11 cellular contexts compared by ENCODE assay signal in genomic region chr1:17768651-17769241, GRCh38. TPM values are rescaled to one million over a fixed set of nuclear protein-coding genes. Genes with fewer than 3 reads are reported as not detected.
DNase-seq lines count a peak whose midpoint lies in the region; ATAC-seq and TF ChIP-seq lines count a peak whose summit lies in the region.
"Had no signal": no experiment of that assay in that cellular context is flagged by ENCODE, and none has a peak within 500 bp of the region (broad histone marks: within the 10 kb centered on the region; RNA-seq: fewer than 3 reads in every experiment).

No MANE protein-coding gene starts in this region.

- no peak for TF ChIP-seq CTCF in HEK293 (tag by site-specific recombination; IDR thresholded peaks at IDR 0.05)
- no peak for TF ChIP-seq CTCF in brain (conservative IDR thresholded peaks at IDR 0.05)
- no peak for TF ChIP-seq CTCF in transverse colon (IDR thresholded peaks at IDR 0.05)
- TF ChIP-seq CTCF in Peyer's patch (IDR thresholded peaks at IDR 0.05): no peak

- peak overlapping the region in 4 of 5 experiments; percentile 9 to 91 (median 24) for H3K27ac Mint-ChIP-seq in brain
- H3K27ac Mint-ChIP-seq: mesothelial cell of epicardium had no signal

- CTCF ChIA-PET in HEK293 (lab: Yijun Ruan, JAX): interaction anchor here (0.7 to 1.7 kb wide), 2 partner anchors 43 to 108 kb away, joined by 3 to 7 read pairs; no protein-coding TSS in a partner anchor

- WGBS in transverse colon (ENCODE audit: low coverage in 1 of 2), 2 donors: 74% methylated on average over 10 of the region's 10 CpGs; no CpG with 5 or more reads in 1 of the 2 donors

- no peak for TF ChIP-seq EP300 in transverse colon (IDR thresholded peaks at IDR 0.05; ENCODE audit: low read depth)

- H3K9me3 ChIP-seq in HEK293 (ENCODE audit: control insufficient read depth, insufficient read depth, low read depth, low read length) (no peaks in the 10 kb centered on the region), transverse colon (no peaks in the 10 kb centered on the region), Peyer's patch (no peaks in the 10 kb centered on the region)

- POLR2A ChIA-PET in HEK293 (lab: Yijun Ruan, JAX): interaction anchor here (0.5 kb wide), 1 partner anchor 14 kb away, joined by 3 read pairs; the partner anchor contains the start of gene ACTL8

- H3K27ac ChIP-seq in HEK293 (ENCODE audit: extremely low read depth, low read depth, low read length) (no peak overlapping the region), transverse colon (peak overlapping the region in 1 of 4 donors; percentile 4), Peyer's patch (peak overlapping the region in 1 of 4 donors; percentile 35)

- H3K4me1 ChIP-seq in HEK293 (ENCODE audit: control insufficient read depth, insufficient read depth, low read length) (no peaks in the 10 kb centered on the region), transverse colon (peaks cover 0 to 3% (median 0%) of the 10 kb centered on the region in 4 donors), Peyer's patch (no peaks in the 10 kb centered on the region)

- intact Hi-C loops in transverse colon (cut with DNase I; ENCODE audit: low total_unique reads): no loop called here

- H3K4me1 Mint-ChIP-seq in brain: peaks cover 57% of the 10 kb centered on the region

- H3K27me3 Mint-ChIP-seq in brain: no peaks in the 10 kb centered on the region

- TF ChIP-seq POLR2A in transverse colon (IDR thresholded peaks at IDR 0.05) (no peak), Peyer's patch (IDR thresholded peaks at IDR 0.05) (no peak)

- no peak overlapping the region for H3K4me3 ChIP-seq in HEK293 (ENCODE audit: low read depth, low read length)
- no peak overlapping the region for H3K4me3 ChIP-seq in transverse colon
- no peak overlapping the region for H3K4me3 ChIP-seq in Peyer's patch

- H3K9me3 Mint-ChIP-seq in brain: peaks cover 0 to 4% (median 0%) of the 10 kb centered on the region in 5 experiments
- H3K9me3 Mint-ChIP-seq: mesothelial cell of epicardium had no signal

- H3K36me3 ChIP-seq in HEK293 (ENCODE audit: control insufficient read depth in 2 of 2, insufficient read depth in 1 of 2, low read length in 2 of 2) (no peaks in the 10 kb centered on the region), transverse colon (no peaks in the 10 kb centered on the region), Peyer's patch (no peaks in the 10 kb centered on the region)

- no peak for ATAC-seq in GM21360 (IDR thresholded peaks at IDR 0.05; ENCODE audit: unreplicated experiment)
- no peak for ATAC-seq in HG02885 (IDR thresholded peaks at IDR 0.05; ENCODE audit: poor library complexity, unreplicated experiment)

- H3K4me3 Mint-ChIP-seq in brain: no peak overlapping the region
- H3K4me3 Mint-ChIP-seq: mesothelial cell of epicardium had no signal

- in situ Hi-C loops in transverse colon (cut with MboI; ENCODE audit: low pct_ligation_motif_present in 1 of 4, low pct_unique_long_range_greater_than_20kb in 1 of 4, low sequenced_read_pairs in 3 of 4): no loop called here

- peaks cover 2% of the 10 kb centered on the region for H3K27me3 ChIP-seq in transverse colon
- H3K27me3 ChIP-seq in Peyer's patch: no peaks in the 10 kb centered on the region

- peak; percentile 62 for DNase-seq in iris pigment epithelial cell (ENCODE audit: low read depth)
- peak; percentile 21 for DNase-seq in transverse colon
- DNase-seq in Peyer's patch: no peak
- DNase-seq in T-helper 1 cell: no peak
- DNase-seq: NCI-H1417; stimulated activated CD4-positive, alpha-beta T cell treated with anti-CD3 and anti-CD28 coated beads, Interleukin-2, amount 100 ng/mL, for 48 hours had no signal

- H3K36me3 Mint-ChIP-seq in brain: no peaks in the 10 kb centered on the region
- H3K36me3 Mint-ChIP-seq: mesothelial cell of epicardium had no signal

TF ChIP-seq in HEK293, 187 proteins besides CTCF, POLR2A, EP300 and RAD21:
- TF ChIP-seq PATZ1 (tag by site-specific recombination; IDR thresholded peaks at IDR 0.05) (0 out of 2 replicates have a peak, but pooled peaks have one; percentile 29), WT1 (tag by site-specific recombination; IDR thresholded peaks at IDR 0.05) (peak; percentile 47; the same call in 1 of the 2 replicates), GLIS1 (tag by site-specific recombination; IDR thresholded peaks at IDR 0.05) (peak; percentile 29), EGR2 (tag by site-specific recombination; IDR thresholded peaks at IDR 0.05; ENCODE audit: low read depth) (0 out of 2 replicates have a peak, but pooled peaks have one; percentile 29), ZNF600 (tag by site-specific recombination; IDR thresholded peaks at IDR 0.05) (peak; percentile 53), ZNF692 (tag by site-specific recombination; IDR thresholded peaks at IDR 0.05) (peak; percentile 42; the same call in 1 of the 2 replicates), ZSCAN4 (tag by site-specific recombination; IDR thresholded peaks at IDR 0.05) (no peak), ZNF341 (tag by site-specific recombination; IDR thresholded peaks at IDR 0.05; ENCODE audit: low read depth) (0 out of 2 replicates have a peak, but pooled peaks have one; percentile 35)
- TF ChIP-seq, protein P1, sequence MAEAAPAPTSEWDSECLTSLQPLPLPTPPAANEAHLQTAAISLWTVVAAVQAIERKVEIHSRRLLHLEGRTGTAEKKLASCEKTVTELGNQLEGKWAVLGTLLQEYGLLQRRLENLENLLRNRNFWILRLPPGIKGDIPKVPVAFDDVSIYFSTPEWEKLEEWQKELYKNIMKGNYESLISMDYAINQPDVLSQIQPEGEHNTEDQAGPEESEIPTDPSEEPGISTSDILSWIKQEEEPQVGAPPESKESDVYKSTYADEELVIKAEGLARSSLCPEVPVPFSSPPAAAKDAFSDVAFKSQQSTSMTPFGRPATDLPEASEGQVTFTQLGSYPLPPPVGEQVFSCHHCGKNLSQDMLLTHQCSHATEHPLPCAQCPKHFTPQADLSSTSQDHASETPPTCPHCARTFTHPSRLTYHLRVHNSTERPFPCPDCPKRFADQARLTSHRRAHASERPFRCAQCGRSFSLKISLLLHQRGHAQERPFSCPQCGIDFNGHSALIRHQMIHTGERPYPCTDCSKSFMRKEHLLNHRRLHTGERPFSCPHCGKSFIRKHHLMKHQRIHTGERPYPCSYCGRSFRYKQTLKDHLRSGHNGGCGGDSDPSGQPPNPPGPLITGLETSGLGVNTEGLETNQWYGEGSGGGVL (tag by site-specific recombination; IDR thresholded peaks at IDR 0.05): peak; percentile 39; the same call in 1 of the 2 replicates
- TF ChIP-seq, protein P2, sequence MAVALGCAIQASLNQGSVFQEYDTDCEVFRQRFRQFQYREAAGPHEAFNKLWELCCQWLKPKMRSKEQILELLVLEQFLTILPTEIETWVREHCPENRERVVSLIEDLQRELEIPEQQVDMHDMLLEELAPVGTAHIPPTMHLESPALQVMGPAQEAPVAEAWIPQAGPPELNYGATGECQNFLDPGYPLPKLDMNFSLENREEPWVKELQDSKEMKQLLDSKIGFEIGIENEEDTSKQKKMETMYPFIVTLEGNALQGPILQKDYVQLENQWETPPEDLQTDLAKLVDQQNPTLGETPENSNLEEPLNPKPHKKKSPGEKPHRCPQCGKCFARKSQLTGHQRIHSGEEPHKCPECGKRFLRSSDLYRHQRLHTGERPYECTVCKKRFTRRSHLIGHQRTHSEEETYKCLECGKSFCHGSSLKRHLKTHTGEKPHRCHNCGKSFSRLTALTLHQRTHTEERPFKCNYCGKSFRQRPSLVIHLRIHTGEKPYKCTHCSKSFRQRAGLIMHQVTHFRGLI (tag by site-specific recombination; IDR thresholded peaks at IDR 0.05): no peak

RNA-seq across cellular contexts. Expression of gene ACTL8, which starts 13.6 kb away (rescaled TPM):
- polyA plus RNA-seq in brain (ENCODE audit: insufficient read depth, low read depth, low replicate concordance): not detected
- not detected for total RNA-seq in transverse colon
- not detected for total RNA-seq in Peyer's patch
- total RNA-seq: mesothelial cell of epicardium had no signal

Comparison
In these comparisons a context has a peak if more than half of its experiments do, and no peak if none do; other contexts are left out.
1. DNase-seq: peak in iris pigment epithelial cell (single experiment) and transverse colon (single experiment); none in Peyer's patch (0 of 3) and T-helper 1 cell (0 of 5).